15 cellular contexts compared by ENCODE assay signal in genomic region chr9:125906144-125906543, GRCh38.
DNase-seq lines count a peak whose midpoint lies in the region; ATAC-seq and TF ChIP-seq lines count a peak whose summit lies in the region.
"Had no signal": no experiment of that assay in that cellular context is flagged by ENCODE, and none has a peak within 500 bp of the region (broad histone marks: within the 10 kb centered on the region; RNA-seq: fewer than 3 reads in every experiment).

No MANE protein-coding gene starts in this region.

- H3K4me1 ChIP-seq in parathyroid adenoma, result peaks cover 25% of the 10 kb centered on the region
- peaks cover 37% of the 10 kb centered on the region for H3K4me1 ChIP-seq in vagina

- H3K4me3 ChIP-seq in parathyroid adenoma (ENCODE audit: low read depth, low read length) (no peak overlapping the region), vagina (no peak overlapping the region)
- H3K4me3 ChIP-seq: lower lobe of right lung had no signal

- no peak overlapping the region for H2AFZ ChIP-seq in parathyroid adenoma

- H3K27ac ChIP-seq in parathyroid adenoma (no peak overlapping the region), vagina (no peak overlapping the region)
- H3K27ac ChIP-seq: lower lobe of right lung had no signal

- TF ChIP-seq POLR2A in vagina (IDR thresholded peaks at IDR 0.05), result no peak

- H3K9ac ChIP-seq in parathyroid adenoma, result no peak overlapping the region

- TF ChIP-seq CTCF in parathyroid adenoma (IDR thresholded peaks at IDR 0.05) (no peak), vagina (IDR thresholded peaks at IDR 0.05) (no peak)

- peak overlapping the region; percentile 7 for H3K4me2 ChIP-seq in parathyroid adenoma (ENCODE audit: low read length)

- H3K27me3 ChIP-seq in parathyroid adenoma (ENCODE audit: control insufficient read depth, insufficient read depth, low read length), result no peaks in the 10 kb centered on the region
- H3K27me3 ChIP-seq in vagina, result no peaks in the 10 kb centered on the region

- ATAC-seq in HG03571 (IDR thresholded peaks at IDR 0.05; ENCODE audit: unreplicated experiment), result no peak
- ATAC-seq: lower lobe of right lung; natural killer cell treated with Interleukin-12 subunit alpha and Interleukin-12 subunit beta and Interleukin-15 and Interleukin-18, amount 100 ng/mL, for 72 hours had no signal

- intact Hi-C loops in vagina (cut with DNase I), result no loop called here

- no peaks in the 10 kb centered on the region for H3K9me3 ChIP-seq in parathyroid adenoma (ENCODE audit: control insufficient read depth, low read length)
- no peaks in the 10 kb centered on the region for H3K9me3 ChIP-seq in vagina
- H3K9me3 ChIP-seq: lower lobe of right lung had no signal

- peaks cover 13% of the 10 kb centered on the region for H3K79me2 ChIP-seq in parathyroid adenoma

- peak; percentile 93 for DNase-seq in EH (ENCODE audit: low read depth)
- DNase-seq in NCI-H226, result peak; percentile 32
- DNase-seq in epidermal melanocyte (ENCODE audit: insufficient read length, low spot score), result peak; percentile 32
- DNase-seq in stimulated activated CD4-positive, alpha-beta T cell treated with anti-CD3 and anti-CD28 coated beads, Interleukin-2, amount 100 ng/mL, for 24 hours, result no peak
- DNase-seq in vagina (ENCODE audit: extremely low spot score in 2 of 2), result no peak
- DNase-seq: activated CD4-positive, alpha-beta memory T cell treated with anti-CD3 and anti-CD28 coated beads for 36 hours; amygdala; CD4-positive, CD25-positive, alpha-beta regulatory T cell; lower lobe of right lung; NCI-H146; NCI-H446; stimulated activated CD4-positive, alpha-beta T cell treated with anti-CD3 and anti-CD28 coated beads, Interleukin-4, amount 100 ng/mL, for 24 hours had no signal

- H3K36me3 ChIP-seq in parathyroid adenoma (ENCODE audit: control insufficient read depth, insufficient read depth, low read length), result no peaks in the 10 kb centered on the region
- H3K36me3 ChIP-seq in vagina, result no peaks in the 10 kb centered on the region
- H3K36me3 ChIP-seq: lower lobe of right lung had no signal

Comparison
In these comparisons a context has a peak if more than half of its experiments do, and no peak if none do; other contexts are left out.
1. DNase-seq: peak in EH (single experiment), NCI-H226 (single experiment) and epidermal melanocyte (single experiment); none in stimulated activated CD4-positive, alpha-beta T cell treated with anti-CD3 and anti-CD28 coated beads, Interleukin-2, amount 100 ng/mL, for 24 hours (0 of 2) and vagina (0 of 2).